25 cellular contexts compared by ENCODE assay signal in the genomic region with DNA sequence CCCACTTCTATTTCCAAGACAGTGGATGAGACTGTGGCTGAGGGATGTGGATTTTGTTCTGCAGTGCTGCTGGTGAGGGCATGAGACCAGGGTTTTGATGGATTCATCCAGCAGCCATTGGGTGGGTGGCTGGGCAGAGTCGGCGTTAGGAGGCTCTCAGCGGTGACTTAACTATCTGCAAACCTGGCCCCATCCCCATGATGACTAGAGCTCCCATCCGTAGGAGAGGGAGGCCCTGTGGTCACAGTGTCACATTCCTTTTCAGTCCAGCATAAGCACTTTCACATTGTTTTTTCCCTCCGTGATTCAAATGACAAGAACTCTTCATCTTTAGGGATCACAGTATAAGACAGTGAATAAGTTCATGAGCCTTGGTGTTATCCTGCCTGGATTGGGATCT.
DNase-seq lines count a peak whose midpoint lies in the region; ATAC-seq and TF ChIP-seq lines count a peak whose summit lies in the region.
"Had no signal": no experiment of that assay in that cellular context is flagged by ENCODE, and none has a peak within 500 bp of the region (broad histone marks: within the 10 kb centered on the region; RNA-seq: fewer than 3 reads in every experiment).

No MANE protein-coding gene starts in this region.

- H3K4me1 Mint-ChIP-seq in T-cell, result peaks cover 11 to 16% (median 16%) of the 10 kb centered on the region in 3 donors
- peaks cover 17% of the 10 kb centered on the region for H3K4me1 Mint-ChIP-seq in osteocyte (ENCODE audit: unreplicated experiment)

- H3K4me3 Mint-ChIP-seq in T-cell (no peak overlapping the region), osteocyte (ENCODE audit: unreplicated experiment) (no peak overlapping the region)
- H3K4me3 Mint-ChIP-seq: activated CD8-positive, alpha-beta T cell treated with anti-CD3 and anti-CD28 coated beads for 36 hours; mesothelial cell of epicardium; nephron progenitor cell; WTC11 had no signal

- no peaks in the 10 kb centered on the region for H3K9me3 ChIP-seq in AG04450 (ENCODE audit: control insufficient read depth, insufficient read depth, low read length)
- H3K9me3 ChIP-seq in HEK293 (ENCODE audit: control insufficient read depth, insufficient read depth, low read depth, low read length), result no peaks in the 10 kb centered on the region
- H3K9me3 ChIP-seq: ascending aorta, psoas muscle, SJCRH30, spleen, vagina had no signal

- POLR2A ChIA-PET in AG04450 (lab: Yijun Ruan, JAX) (no interaction called here), HEK293 (lab: Yijun Ruan, JAX) (no interaction called here), T-cell (lab: Charles Lee) (no interaction called here)

- ATAC-seq in HG03439 (IDR thresholded peaks at IDR 0.05; ENCODE audit: unreplicated experiment) (no peak), T-cell (replicated peaks in 1 of 4) (no peak)
- ATAC-seq: activated CD8-positive, alpha-beta T cell treated with anti-CD3 and anti-CD28 coated beads for 36 hours; psoas muscle; WTC11 had no signal

- peak; percentile 23 for DNase-seq in AG04450 (ENCODE audit: low read depth, low spot score)
- peak; percentile 37 to 80 for DNase-seq in cardiac fibroblast (ENCODE audit: low read depth in 2 of 2)
- DNase-seq in iris pigment epithelial cell (ENCODE audit: low read depth), result peak; percentile 75
- no peak for DNase-seq in G401 (ENCODE audit: low spot score)
- DNase-seq in T-cell, result no peak
- no peak for DNase-seq in osteocyte (ENCODE audit: extremely low spot score, unreplicated experiment)
- DNase-seq: activated CD8-positive, alpha-beta T cell treated with anti-CD3 and anti-CD28 coated beads for 36 hours; activated naive CD4-positive, alpha-beta T cell treated with Interleukin-2 at 50 U/mL for 16 hours; activated T-cell treated with anti-CD3 and anti-CD28 coated beads, Interleukin-2, amount 50 U/mL, for 1 hour; HCEC 1CT; MM.1S; NCI-H1436 treated with DMSO at 0.1 percent for 48 hours; NCI-H2227 treated with DMSO at 0.1 percent for 48 hours; NCI-H82; nephron progenitor cell; psoas muscle; SJCRH30; spleen had no signal

- no peak overlapping the region for H3K27ac Mint-ChIP-seq in T-cell
- no peak overlapping the region for H3K27ac Mint-ChIP-seq in osteocyte (ENCODE audit: unreplicated experiment)
- H3K27ac Mint-ChIP-seq: activated CD8-positive, alpha-beta T cell treated with anti-CD3 and anti-CD28 coated beads for 36 hours; mesothelial cell of epicardium; nephron progenitor cell; WTC11 had no signal

- no peak for TF ChIP-seq CTCF in AG04450 (IDR thresholded peaks at IDR 0.05; ENCODE audit: low read depth, low read length)
- no peak for TF ChIP-seq CTCF in HEK293 (tag by site-specific recombination; IDR thresholded peaks at IDR 0.05)
- no peak for TF ChIP-seq CTCF in cardiac fibroblast (IDR thresholded peaks at IDR 0.05; ENCODE audit: low read depth, low read length)
- TF ChIP-seq CTCF in osteocyte (IDR thresholded peaks at IDR 0.05), result no peak

- no peaks in the 10 kb centered on the region for H3K27me3 ChIP-seq in AG04450 (ENCODE audit: control insufficient read depth, insufficient read depth, low read length)
- H3K27me3 ChIP-seq: ascending aorta, SJCRH30, vagina had no signal

- peaks cover 0 to 3% of the 10 kb centered on the region in 2 donors for H3K27me3 Mint-ChIP-seq in T-cell
- no peaks in the 10 kb centered on the region for H3K27me3 Mint-ChIP-seq in osteocyte (ENCODE audit: unreplicated experiment)
- H3K27me3 Mint-ChIP-seq: activated CD8-positive, alpha-beta T cell treated with anti-CD3 and anti-CD28 coated beads for 36 hours had no signal

- in situ Hi-C loops in G401 (cut with HindIII; ENCODE audit: low sequenced_read_pairs), result no loop called here

- H3K36me3 Mint-ChIP-seq in T-cell, result peaks cover 3% of the 10 kb centered on the region
- peaks cover 1% of the 10 kb centered on the region for H3K36me3 Mint-ChIP-seq in osteocyte (ENCODE audit: unreplicated experiment)
- H3K36me3 Mint-ChIP-seq: mesothelial cell of epicardium had no signal

- H3K9me3 Mint-ChIP-seq in T-cell (no peaks in the 10 kb centered on the region), osteocyte (ENCODE audit: unreplicated experiment) (no peaks in the 10 kb centered on the region)
- H3K9me3 Mint-ChIP-seq: activated CD8-positive, alpha-beta T cell treated with anti-CD3 and anti-CD28 coated beads for 36 hours; mesothelial cell of epicardium; nephron progenitor cell; WTC11 had no signal

- no peaks in the 10 kb centered on the region for H3K36me3 ChIP-seq in HEK293 (ENCODE audit: control insufficient read depth in 2 of 2, insufficient read depth in 1 of 2, low read length in 2 of 2)
- H3K36me3 ChIP-seq: ascending aorta, SJCRH30, spleen, vagina had no signal

- H3K27ac ChIP-seq in AG04450 (ENCODE audit: low read depth, low read length) (no peak overlapping the region), HEK293 (ENCODE audit: extremely low read depth, low read depth, low read length) (no peak overlapping the region)
- H3K27ac ChIP-seq: ascending aorta, coronary artery, psoas muscle, SJCRH30, spleen, vagina had no signal

- peaks cover 7% of the 10 kb centered on the region for H3K4me1 ChIP-seq in HEK293 (ENCODE audit: control insufficient read depth, insufficient read depth, low read length)

- H3K4me3 ChIP-seq in AG04450 (ENCODE audit: low read depth, low read length), result no peak overlapping the region
- no peak overlapping the region for H3K4me3 ChIP-seq in HEK293 (ENCODE audit: low read depth, low read length)
- no peak overlapping the region for H3K4me3 ChIP-seq in cardiac fibroblast (replicated peaks in 1 of 2; ENCODE audit: low read depth in 2 of 2, low read length in 2 of 2)
- H3K4me3 ChIP-seq: ascending aorta, coronary artery, psoas muscle, SJCRH30, spleen, vagina had no signal

- CTCF ChIA-PET in AG04450 (lab: Charles Lee) (interaction anchor here (0.6 to 1.0 kb wide), 2 partner anchors 11 to 108 kb away, joined by 3 read pairs; no protein-coding TSS in a partner anchor), HEK293 (lab: Yijun Ruan, JAX) (no interaction called here), T-cell (lab: Charles Lee) (no interaction called here)

TF ChIP-seq in HEK293, 187 proteins besides CTCF, POLR2A, EP300 and RAD21:
- TF ChIP-seq YY1 (tag by site-specific recombination; IDR thresholded peaks at IDR 0.05) (no peak), KLF1 (tag by site-specific recombination; IDR thresholded peaks at IDR 0.05) (no peak), EGR2 (tag by site-specific recombination; IDR thresholded peaks at IDR 0.05; ENCODE audit: low read depth) (peak; percentile 73), ZNF521 (tag by site-specific recombination; IDR thresholded peaks at IDR 0.05) (no peak), RBAK (tag by site-specific recombination; IDR thresholded peaks at IDR 0.05) (no peak), ZFHX2 (tag by site-specific recombination; conservative IDR thresholded peaks at IDR 0.05) (peak; percentile 71), ZNF76 (tag by site-specific recombination; IDR thresholded peaks at IDR 0.05; ENCODE audit: borderline replicate concordance, low read depth) (no peak), ZNF175 (tag by site-specific recombination; IDR thresholded peaks at IDR 0.05) (no peak), GLI4 (tag by site-specific recombination; IDR thresholded peaks at IDR 0.05) (no peak)
- TF ChIP-seq, protein P1, sequence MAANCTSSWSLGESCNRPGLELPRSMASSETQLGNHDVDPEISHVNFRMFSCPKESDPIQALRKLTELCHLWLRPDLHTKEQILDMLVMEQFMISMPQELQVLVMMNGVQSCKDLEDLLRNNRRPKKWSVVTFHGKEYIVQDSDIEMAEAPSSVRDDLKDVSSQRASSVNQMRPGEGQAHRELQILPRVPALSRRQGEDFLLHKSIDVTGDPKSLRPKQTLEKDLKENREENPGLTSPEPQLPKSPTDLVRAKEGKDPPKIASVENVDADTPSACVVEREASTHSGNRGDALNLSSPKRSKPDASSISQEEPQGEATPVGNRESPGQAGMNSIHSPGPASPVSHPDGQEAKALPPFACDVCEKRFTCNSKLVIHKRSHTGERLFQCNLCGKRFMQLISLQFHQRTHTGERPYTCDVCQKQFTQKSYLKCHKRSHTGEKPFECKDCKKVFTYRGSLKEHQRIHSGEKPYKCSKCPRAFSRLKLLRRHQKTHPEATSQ (tag by site-specific recombination; IDR thresholded peaks at IDR 0.05), result no peak
- TF ChIP-seq, protein P2, sequence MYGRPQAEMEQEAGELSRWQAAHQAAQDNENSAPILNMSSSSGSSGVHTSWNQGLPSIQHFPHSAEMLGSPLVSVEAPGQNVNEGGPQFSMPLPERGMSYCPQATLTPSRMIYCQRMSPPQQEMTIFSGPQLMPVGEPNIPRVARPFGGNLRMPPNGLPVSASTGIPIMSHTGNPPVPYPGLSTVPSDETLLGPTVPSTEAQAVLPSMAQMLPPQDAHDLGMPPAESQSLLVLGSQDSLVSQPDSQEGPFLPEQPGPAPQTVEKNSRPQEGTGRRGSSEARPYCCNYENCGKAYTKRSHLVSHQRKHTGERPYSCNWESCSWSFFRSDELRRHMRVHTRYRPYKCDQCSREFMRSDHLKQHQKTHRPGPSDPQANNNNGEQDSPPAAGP (tag by site-specific recombination; IDR thresholded peaks at IDR 0.05), result no peak
- TF ChIP-seq, protein P3, sequence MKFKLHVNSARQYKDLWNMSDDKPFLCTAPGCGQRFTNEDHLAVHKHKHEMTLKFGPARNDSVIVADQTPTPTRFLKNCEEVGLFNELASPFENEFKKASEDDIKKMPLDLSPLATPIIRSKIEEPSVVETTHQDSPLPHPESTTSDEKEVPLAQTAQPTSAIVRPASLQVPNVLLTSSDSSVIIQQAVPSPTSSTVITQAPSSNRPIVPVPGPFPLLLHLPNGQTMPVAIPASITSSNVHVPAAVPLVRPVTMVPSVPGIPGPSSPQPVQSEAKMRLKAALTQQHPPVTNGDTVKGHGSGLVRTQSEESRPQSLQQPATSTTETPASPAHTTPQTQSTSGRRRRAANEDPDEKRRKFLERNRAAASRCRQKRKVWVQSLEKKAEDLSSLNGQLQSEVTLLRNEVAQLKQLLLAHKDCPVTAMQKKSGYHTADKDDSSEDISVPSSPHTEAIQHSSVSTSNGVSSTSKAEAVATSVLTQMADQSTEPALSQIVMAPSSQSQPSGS (tag by site-specific recombination; IDR thresholded peaks at IDR 0.05; ENCODE audit: low read depth), result no peak
- TF ChIP-seq, protein P4, sequence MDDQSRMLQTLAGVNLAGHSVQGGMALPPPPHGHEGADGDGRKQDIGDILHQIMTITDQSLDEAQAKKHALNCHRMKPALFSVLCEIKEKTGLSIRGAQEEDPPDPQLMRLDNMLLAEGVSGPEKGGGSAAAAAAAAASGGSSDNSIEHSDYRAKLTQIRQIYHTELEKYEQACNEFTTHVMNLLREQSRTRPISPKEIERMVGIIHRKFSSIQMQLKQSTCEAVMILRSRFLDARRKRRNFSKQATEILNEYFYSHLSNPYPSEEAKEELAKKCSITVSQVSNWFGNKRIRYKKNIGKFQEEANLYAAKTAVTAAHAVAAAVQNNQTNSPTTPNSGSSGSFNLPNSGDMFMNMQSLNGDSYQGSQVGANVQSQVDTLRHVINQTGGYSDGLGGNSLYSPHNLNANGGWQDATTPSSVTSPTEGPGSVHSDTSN (CRISPR knock-in tag; IDR thresholded peaks at IDR 0.05), result no peak

Comparison
In these comparisons a context has a peak if more than half of its experiments do, and no peak if none do; other contexts are left out.
1. DNase-seq: peak in AG04450 (single experiment), cardiac fibroblast (2 of 2) and iris pigment epithelial cell (single experiment); none in G401 (single experiment), T-cell (0 of 34) and osteocyte (single experiment).